1 cellular context compared by ENCODE assay signal in genomic region chr15:78859971-78860733, GRCh38.
TF ChIP-seq lines count a peak whose summit lies in the region.

No MANE protein-coding gene starts in this region.

TF ChIP-seq in HepG2, 621 proteins besides CTCF, POLR2A, EP300 and RAD21 (continued from another document and continues in another):
- TF ChIP-seq BCL3 (CRISPR knock-in tag; IDR thresholded peaks at IDR 0.05) (no peak), HNRNPLL (IDR thresholded peaks at IDR 0.05; ENCODE audit: low read depth, low read length, poor library complexity, severe bottlenecking) (no peak), NFIB (CRISPR knock-in tag; IDR thresholded peaks at IDR 0.05; ENCODE audit: borderline replicate concordance) (no peak), RFXAP (CRISPR knock-in tag; IDR thresholded peaks at IDR 0.05; ENCODE audit: borderline replicate concordance) (no peak), CREBL2 (CRISPR knock-in tag; IDR thresholded peaks at IDR 0.05; ENCODE audit: borderline replicate concordance) (no peak), ZNF652 (CRISPR knock-in tag; IDR thresholded peaks at IDR 0.05; ENCODE audit: borderline replicate concordance, low read depth) (no peak), PRDM15 (CRISPR knock-in tag; IDR thresholded peaks at IDR 0.05) (no peak), TGIF2 (CRISPR knock-in tag; IDR thresholded peaks at IDR 0.05) (peak; percentile 57; the same call in 1 of the 2 replicates), EZH2 (conservative IDR thresholded peaks at IDR 0.05; ENCODE audit: low read depth, low read length) (no peak), ARID4A (CRISPR knock-in tag; IDR thresholded peaks at IDR 0.05; ENCODE audit: borderline replicate concordance) (no peak), ZNF703 (CRISPR knock-in tag; IDR thresholded peaks at IDR 0.05; ENCODE audit: borderline replicate concordance) (no peak), ZNF546 (CRISPR knock-in tag; conservative IDR thresholded peaks at IDR 0.05) (no peak), ONECUT2 (CRISPR knock-in tag; IDR thresholded peaks at IDR 0.05) (no peak), ZIK1 (CRISPR knock-in tag; IDR thresholded peaks at IDR 0.05; ENCODE audit: borderline replicate concordance, low read depth) (no peak), AFF4 (CRISPR knock-in tag; IDR thresholded peaks at IDR 0.05) (no peak), ZNF121 (CRISPR knock-in tag; IDR thresholded peaks at IDR 0.05) (no peak), SAP130 (CRISPR knock-in tag; IDR thresholded peaks at IDR 0.05; ENCODE audit: low read depth) (peak; percentile 36; the same call in 1 of the 2 replicates), ZNF230 (CRISPR knock-in tag; IDR thresholded peaks at IDR 0.05) (no peak), SOX6 (IDR thresholded peaks at IDR 0.05) (no peak), SOX6 (CRISPR knock-in tag; IDR thresholded peaks at IDR 0.05) (no peak), RFX1 (IDR thresholded peaks at IDR 0.05) (no peak), SP5 (CRISPR knock-in tag; IDR thresholded peaks at IDR 0.05; ENCODE audit: borderline replicate concordance, low read depth) (no peak), ZNF724P (CRISPR knock-in tag; IDR thresholded peaks at IDR 0.05; ENCODE audit: borderline replicate concordance) (no peak), GPN1 (CRISPR knock-in tag; IDR thresholded peaks at IDR 0.05; ENCODE audit: borderline replicate concordance) (no peak), ZNF674 (CRISPR knock-in tag; IDR thresholded peaks at IDR 0.05; ENCODE audit: low read depth) (no peak), TSC22D2 (CRISPR knock-in tag; IDR thresholded peaks at IDR 0.05; ENCODE audit: borderline replicate concordance) (no peak), SALL1 (CRISPR knock-in tag; IDR thresholded peaks at IDR 0.05) (0 out of 2 replicates have a peak, but pooled peaks have one; percentile 23), FOXA3 (CRISPR knock-in tag; IDR thresholded peaks at IDR 0.05) (peak; percentile 32; the same call in 1 of the 2 replicates), KLF16 (CRISPR knock-in tag; IDR thresholded peaks at IDR 0.05) (peak in 1 of 2 experiments; percentile 46; a peak in 1 of 4 replicates), ZNF17 (CRISPR knock-in tag; IDR thresholded peaks at IDR 0.05) (no peak), PHF21A (CRISPR knock-in tag; IDR thresholded peaks at IDR 0.05) (no peak), HOXA3 (CRISPR knock-in tag; IDR thresholded peaks at IDR 0.05) (peak; percentile 15; the same call in 1 of the 2 replicates), ZFY (CRISPR knock-in tag; IDR thresholded peaks at IDR 0.05) (no peak)
- TF ChIP-seq, protein P1, sequence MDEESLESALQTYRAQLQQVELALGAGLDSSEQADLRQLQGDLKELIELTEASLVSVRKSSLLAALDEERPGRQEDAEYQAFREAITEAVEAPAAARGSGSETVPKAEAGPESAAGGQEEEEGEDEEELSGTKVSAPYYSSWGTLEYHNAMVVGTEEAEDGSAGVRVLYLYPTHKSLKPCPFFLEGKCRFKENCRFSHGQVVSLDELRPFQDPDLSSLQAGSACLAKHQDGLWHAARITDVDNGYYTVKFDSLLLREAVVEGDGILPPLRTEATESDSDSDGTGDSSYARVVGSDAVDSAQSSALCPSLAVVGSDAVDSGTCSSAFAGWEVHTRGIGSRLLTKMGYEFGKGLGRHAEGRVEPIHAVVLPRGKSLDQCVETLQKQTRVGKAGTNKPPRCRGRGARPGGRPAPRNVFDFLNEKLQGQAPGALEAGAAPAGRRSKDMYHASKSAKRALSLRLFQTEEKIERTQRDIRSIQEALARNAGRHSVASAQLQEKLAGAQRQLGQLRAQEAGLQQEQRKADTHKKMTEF (CRISPR knock-in tag; IDR thresholded peaks at IDR 0.05) = peak; percentile 32; the same call in 1 of the 2 replicates
- TF ChIP-seq, protein P2, sequence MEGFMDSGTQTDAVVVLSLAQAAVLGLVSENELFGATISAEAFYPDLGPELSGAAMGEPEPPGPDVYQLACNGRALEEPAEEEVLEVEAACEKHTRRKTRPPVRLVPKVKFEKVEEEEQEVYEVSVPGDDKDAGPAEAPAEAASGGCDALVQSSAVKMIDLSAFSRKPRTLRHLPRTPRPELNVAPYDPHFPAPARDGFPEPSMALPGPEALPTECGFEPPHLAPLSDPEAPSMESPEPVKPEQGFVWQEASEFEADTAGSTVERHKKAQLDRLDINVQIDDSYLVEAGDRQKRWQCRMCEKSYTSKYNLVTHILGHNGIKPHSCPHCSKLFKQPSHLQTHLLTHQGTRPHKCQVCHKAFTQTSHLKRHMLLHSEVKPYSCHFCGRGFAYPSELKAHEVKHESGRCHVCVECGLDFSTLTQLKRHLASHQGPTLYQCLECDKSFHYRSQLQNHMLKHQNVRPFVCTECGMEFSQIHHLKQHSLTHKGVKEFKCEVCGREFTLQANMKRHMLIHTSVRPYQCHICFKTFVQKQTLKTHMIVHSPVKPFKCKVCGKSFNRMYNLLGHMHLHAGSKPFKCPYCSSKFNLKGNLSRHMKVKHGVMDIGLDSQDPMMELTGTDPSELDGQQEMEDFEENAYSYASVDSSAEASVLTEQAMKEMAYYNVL (CRISPR knock-in tag; IDR thresholded peaks at IDR 0.05; ENCODE audit: borderline replicate concordance) = no peak
- TF ChIP-seq, protein P3, sequence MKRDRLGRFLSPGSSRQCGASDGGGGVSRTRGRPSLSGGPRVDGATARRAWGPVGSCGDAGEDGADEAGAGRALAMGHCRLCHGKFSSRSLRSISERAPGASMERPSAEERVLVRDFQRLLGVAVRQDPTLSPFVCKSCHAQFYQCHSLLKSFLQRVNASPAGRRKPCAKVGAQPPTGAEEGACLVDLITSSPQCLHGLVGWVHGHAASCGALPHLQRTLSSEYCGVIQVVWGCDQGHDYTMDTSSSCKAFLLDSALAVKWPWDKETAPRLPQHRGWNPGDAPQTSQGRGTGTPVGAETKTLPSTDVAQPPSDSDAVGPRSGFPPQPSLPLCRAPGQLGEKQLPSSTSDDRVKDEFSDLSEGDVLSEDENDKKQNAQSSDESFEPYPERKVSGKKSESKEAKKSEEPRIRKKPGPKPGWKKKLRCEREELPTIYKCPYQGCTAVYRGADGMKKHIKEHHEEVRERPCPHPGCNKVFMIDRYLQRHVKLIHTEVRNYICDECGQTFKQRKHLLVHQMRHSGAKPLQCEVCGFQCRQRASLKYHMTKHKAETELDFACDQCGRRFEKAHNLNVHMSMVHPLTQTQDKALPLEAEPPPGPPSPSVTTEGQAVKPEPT (CRISPR knock-in tag; IDR thresholded peaks at IDR 0.05; ENCODE audit: low read depth) = no peak
- TF ChIP-seq, protein P4, sequence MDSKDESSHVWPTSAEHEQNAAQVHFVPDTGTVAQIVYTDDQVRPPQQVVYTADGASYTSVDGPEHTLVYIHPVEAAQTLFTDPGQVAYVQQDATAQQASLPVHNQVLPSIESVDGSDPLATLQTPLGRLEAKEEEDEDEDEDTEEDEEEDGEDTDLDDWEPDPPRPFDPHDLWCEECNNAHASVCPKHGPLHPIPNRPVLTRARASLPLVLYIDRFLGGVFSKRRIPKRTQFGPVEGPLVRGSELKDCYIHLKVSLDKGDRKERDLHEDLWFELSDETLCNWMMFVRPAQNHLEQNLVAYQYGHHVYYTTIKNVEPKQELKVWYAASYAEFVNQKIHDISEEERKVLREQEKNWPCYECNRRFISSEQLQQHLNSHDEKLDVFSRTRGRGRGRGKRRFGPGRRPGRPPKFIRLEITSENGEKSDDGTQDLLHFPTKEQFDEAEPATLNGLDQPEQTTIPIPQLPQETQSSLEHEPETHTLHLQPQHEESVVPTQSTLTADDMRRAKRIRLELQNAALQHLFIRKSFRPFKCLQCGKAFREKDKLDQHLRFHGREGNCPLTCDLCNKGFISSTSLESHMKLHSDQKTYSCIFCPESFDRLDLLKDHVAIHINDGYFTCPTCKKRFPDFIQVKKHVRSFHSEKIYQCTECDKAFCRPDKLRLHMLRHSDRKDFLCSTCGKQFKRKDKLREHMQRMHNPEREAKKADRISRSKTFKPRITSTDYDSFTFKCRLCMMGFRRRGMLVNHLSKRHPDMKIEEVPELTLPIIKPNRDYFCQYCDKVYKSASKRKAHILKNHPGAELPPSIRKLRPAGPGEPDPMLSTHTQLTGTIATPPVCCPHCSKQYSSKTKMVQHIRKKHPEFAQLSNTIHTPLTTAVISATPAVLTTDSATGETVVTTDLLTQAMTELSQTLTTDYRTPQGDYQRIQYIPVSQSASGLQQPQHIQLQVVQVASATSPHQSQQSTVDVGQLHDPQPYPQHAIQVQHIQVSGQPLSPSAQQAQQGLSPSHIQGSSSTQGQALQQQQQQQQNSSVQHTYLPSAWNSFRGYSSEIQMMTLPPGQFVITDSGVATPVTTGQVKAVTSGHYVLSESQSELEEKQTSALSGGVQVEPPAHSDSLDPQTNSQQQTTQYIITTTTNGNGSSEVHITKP (CRISPR knock-in tag; IDR thresholded peaks at IDR 0.05; ENCODE audit: low read depth) = no peak
